Comparison of ENCODE assay signal across 37 cellular contexts in the genomic region with DNA sequence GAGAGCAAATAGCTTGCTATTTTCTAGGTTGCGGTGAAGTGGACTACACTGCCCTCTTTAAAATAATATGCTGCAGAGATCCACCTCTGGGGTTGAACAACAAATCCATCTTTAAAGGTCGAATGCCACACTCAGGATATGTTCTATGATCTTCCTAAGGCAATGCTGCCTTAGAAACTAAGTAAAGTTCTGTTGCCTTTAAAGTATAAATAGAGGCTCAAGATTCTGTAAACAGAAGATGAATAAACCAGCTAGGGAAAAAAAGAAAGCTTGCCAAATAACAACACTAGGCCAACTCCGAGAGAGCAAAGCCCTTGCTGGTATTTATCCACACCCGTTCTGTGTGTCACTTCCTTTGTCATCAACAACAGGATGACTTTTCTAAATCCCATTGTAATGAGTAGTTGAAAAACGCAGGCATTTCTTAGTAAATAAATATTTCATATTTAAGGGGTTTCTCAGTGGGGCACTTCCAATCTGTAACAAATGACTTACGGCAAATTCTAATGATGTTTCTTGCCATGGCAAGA.
DNase-seq lines count a peak whose midpoint lies in the region; ATAC-seq and TF ChIP-seq lines count a peak whose summit lies in the region.
"Had no signal": no experiment of that assay in that cellular context is flagged by ENCODE, and none has a peak within 500 bp of the region (broad histone marks: within the 10 kb centered on the region; RNA-seq: fewer than 3 reads in every experiment).

No MANE protein-coding gene starts in this region.

- peaks cover 17% of the 10 kb centered on the region for H3K9me3 Mint-ChIP-seq in activated T-helper 17 cell treated with anti-CD3 and anti-CD28 coated beads, Interleukin-2, amount 50 U/mL, for 72 hours
- H3K9me3 Mint-ChIP-seq: activated T-helper 1 cell treated with anti-CD3 and anti-CD28 coated beads, Interleukin-12 subunit alpha, Interleukin-12 subunit beta, Interleukin-2, Interleukin-4 antibody, amounts not matched to agents 30 ng/mL and 10 ng/mL and 1 ng/mL, durations not matched to agents 14 hours and 24 hours and 36 hours had no signal

- H3K27me3 Mint-ChIP-seq in activated T-helper 17 cell treated with anti-CD3 and anti-CD28 coated beads, Interleukin-2, amount 50 U/mL, for 72 hours, result peaks cover 3% of the 10 kb centered on the region
- H3K27me3 Mint-ChIP-seq: activated CD8-positive, alpha-beta T cell treated with anti-CD3 and anti-CD28 coated beads for 36 hours; activated naive CD4-positive, alpha-beta T cell treated with anti-CD3 and anti-CD28 coated beads, Interleukin-2, amount 10 ng/mL, durations not matched to agents 7 days and 5 days; CD4-positive, alpha-beta memory T cell; central memory CD8-positive, alpha-beta T cell; effector memory CD8-positive, alpha-beta T cell; stimulated activated naive CD8-positive, alpha-beta T cell treated with anti-CD3 and anti-CD28 coated beads, Interleukin-15, Interleukin-2, amounts not matched to agents 100 ng/mL and 50 ng/mL, for 24 hours had no signal

- no peak overlapping the region for H3K4me3 Mint-ChIP-seq in activated T-helper 17 cell treated with anti-CD3 and anti-CD28 coated beads, Interleukin-2, amount 50 U/mL, for 72 hours
- H3K4me3 Mint-ChIP-seq: activated CD8-positive, alpha-beta T cell treated with anti-CD3 and anti-CD28 coated beads for 36 hours; activated naive CD4-positive, alpha-beta T cell treated with anti-CD3 and anti-CD28 coated beads, Interleukin-2, amount 10 ng/mL, durations not matched to agents 7 days and 5 days; activated T-helper 1 cell treated with anti-CD3 and anti-CD28 coated beads, Interleukin-12 subunit alpha, Interleukin-12 subunit beta, Interleukin-2, Interleukin-4 antibody, amounts not matched to agents 30 ng/mL and 10 ng/mL and 1 ng/mL, durations not matched to agents 14 hours and 24 hours and 36 hours; CD4-positive, alpha-beta memory T cell; central memory CD8-positive, alpha-beta T cell; effector memory CD8-positive, alpha-beta T cell; immature natural killer cell; nephron; stimulated activated naive CD8-positive, alpha-beta T cell treated with anti-CD3 and anti-CD28 coated beads, Interleukin-15, Interleukin-2, amounts not matched to agents 100 ng/mL and 50 ng/mL, for 24 hours had no signal

- no peaks in the 10 kb centered on the region for H3K4me1 ChIP-seq in ACC112 (ENCODE audit: control insufficient read depth, insufficient read depth, low read length, unreplicated experiment)
- peaks cover 0 to 15% (median 0%) of the 10 kb centered on the region in 3 donors for H3K4me1 ChIP-seq in esophagus squamous epithelium
- H3K4me1 ChIP-seq in rectal smooth muscle tissue (ENCODE audit: control insufficient read depth, insufficient read depth, low read length), result peaks cover 9% of the 10 kb centered on the region
- H3K4me1 ChIP-seq: adrenal gland, parathyroid adenoma, right atrium auricular region, thyroid gland had no signal

- peak overlapping the region; percentile 43 for H2AFZ ChIP-seq in ACC112 (ENCODE audit: low read length, unreplicated experiment)
- H2AFZ ChIP-seq: parathyroid adenoma had no signal

- no peaks in the 10 kb centered on the region for H3K27me3 ChIP-seq in ACC112 (ENCODE audit: insufficient read depth, low read length)
- H3K27me3 ChIP-seq in esophagus squamous epithelium, result no peaks in the 10 kb centered on the region
- H3K27me3 ChIP-seq in rectal smooth muscle tissue (ENCODE audit: control insufficient read depth, insufficient read depth, low read length), result no peaks in the 10 kb centered on the region
- H3K27me3 ChIP-seq: adrenal gland, right atrium auricular region, thyroid gland had no signal

- H3K4me1 Mint-ChIP-seq in activated T-helper 17 cell treated with anti-CD3 and anti-CD28 coated beads, Interleukin-2, amount 50 U/mL, for 72 hours, result no peaks in the 10 kb centered on the region
- H3K4me1 Mint-ChIP-seq: activated naive CD4-positive, alpha-beta T cell treated with anti-CD3 and anti-CD28 coated beads, Interleukin-2, amount 10 ng/mL, durations not matched to agents 7 days and 5 days; CD4-positive, alpha-beta memory T cell; central memory CD8-positive, alpha-beta T cell; immature natural killer cell; nephron had no signal

- no peak overlapping the region for H3K27ac Mint-ChIP-seq in activated T-helper 17 cell treated with anti-CD3 and anti-CD28 coated beads, Interleukin-2, amount 50 U/mL, for 72 hours
- H3K27ac Mint-ChIP-seq: activated CD8-positive, alpha-beta T cell treated with anti-CD3 and anti-CD28 coated beads for 36 hours; activated naive CD4-positive, alpha-beta T cell treated with anti-CD3 and anti-CD28 coated beads, Interleukin-2, amount 10 ng/mL, durations not matched to agents 7 days and 5 days; activated T-helper 1 cell treated with anti-CD3 and anti-CD28 coated beads, Interleukin-12 subunit alpha, Interleukin-12 subunit beta, Interleukin-2, Interleukin-4 antibody, amounts not matched to agents 30 ng/mL and 10 ng/mL and 1 ng/mL, durations not matched to agents 14 hours and 24 hours and 36 hours; CD4-positive, alpha-beta memory T cell; effector memory CD8-positive, alpha-beta T cell; immature natural killer cell; nephron; stimulated activated naive CD8-positive, alpha-beta T cell treated with anti-CD3 and anti-CD28 coated beads, Interleukin-15, Interleukin-2, amounts not matched to agents 100 ng/mL and 50 ng/mL, for 24 hours had no signal

- no peaks in the 10 kb centered on the region for H3K36me3 Mint-ChIP-seq in activated T-helper 17 cell treated with anti-CD3 and anti-CD28 coated beads, Interleukin-2, amount 50 U/mL, for 72 hours (ENCODE audit: low read depth)
- H3K36me3 Mint-ChIP-seq: activated naive CD4-positive, alpha-beta T cell treated with anti-CD3 and anti-CD28 coated beads, Interleukin-2, amount 10 ng/mL, durations not matched to agents 7 days and 5 days; CD4-positive, alpha-beta memory T cell; immature natural killer cell had no signal

- ATAC-seq in GM21367 (IDR thresholded peaks at IDR 0.05; ENCODE audit: unreplicated experiment), result no peak
- no peak for ATAC-seq in activated T-helper 17 cell treated with anti-CD3 and anti-CD28 coated beads, Interleukin-2, amount 50 U/mL, for 72 hours (replicated peaks)
- ATAC-seq: activated CD8-positive, alpha-beta T cell treated with anti-CD3 and anti-CD28 coated beads for 36 hours; effector memory CD8-positive, alpha-beta T cell; esophagus mucosa; GM12878; left colon; Panc1 had no signal

- no peak overlapping the region for H3K27ac ChIP-seq in ACC112 (ENCODE audit: low read depth, low read length)
- peak overlapping the region in 3 of 4 donors; percentile 2 to 49 (median 22) for H3K27ac ChIP-seq in esophagus squamous epithelium
- H3K27ac ChIP-seq in rectal smooth muscle tissue (ENCODE audit: low read depth, low read length), result peak overlapping the region; percentile 36
- H3K27ac ChIP-seq: adrenal gland, parathyroid adenoma, right atrium auricular region, thyroid gland had no signal

- TF ChIP-seq CTCF in esophagus squamous epithelium (IDR thresholded peaks at IDR 0.05), result no peak

- no peak overlapping the region for H3K9ac ChIP-seq in rectal smooth muscle tissue (ENCODE audit: low read length)
- H3K9ac ChIP-seq: parathyroid adenoma had no signal

- H3K36me3 ChIP-seq in ACC112 (ENCODE audit: insufficient read depth, low read length), result no peaks in the 10 kb centered on the region
- no peaks in the 10 kb centered on the region for H3K36me3 ChIP-seq in esophagus squamous epithelium
- no peaks in the 10 kb centered on the region for H3K36me3 ChIP-seq in rectal smooth muscle tissue (ENCODE audit: control insufficient read depth, insufficient read depth, low read length)
- H3K36me3 ChIP-seq: adrenal gland, right atrium auricular region, thyroid gland had no signal

- WGBS in esophagus squamous epithelium, 2 donors, result 45 to 58% methylated on average over 6 of the region's 6 CpGs

- intact Hi-C loops in esophagus squamous epithelium (cut with DNase I), result no loop called here

- no peaks in the 10 kb centered on the region for H3K79me2 ChIP-seq in ACC112 (ENCODE audit: control insufficient read depth, insufficient read depth, low read length, unreplicated experiment)
- H3K79me2 ChIP-seq: parathyroid adenoma had no signal

- peak; percentile 36 for DNase-seq in HS-5 (ENCODE audit: low read depth)
- DNase-seq in esophagus squamous epithelium (lab: John Stamatoyannopoulos, UW), result no peak
- no peak for DNase-seq in NCI-H1694 treated with DMSO at 0.1 percent for 48 hours (lab: John Stamatoyannopoulos, UW)
- DNase-seq in foreskin melanocyte, result no peak
- DNase-seq: 8988T; activated CD8-positive, alpha-beta memory T cell treated with anti-CD3 and anti-CD28 coated beads, Interleukin-2, amount 50 U/mL, for 48 hours; activated CD8-positive, alpha-beta T cell treated with anti-CD3 and anti-CD28 coated beads for 36 hours; activated naive CD4-positive, alpha-beta T cell treated with anti-CD3 and anti-CD28 coated beads, Interleukin-2, amount 10 ng/mL, durations not matched to agents 7 days and 5 days; adrenal gland; CD4-positive, alpha-beta memory T cell; effector memory CD8-positive, alpha-beta T cell; H7; immature natural killer cell; KG1; left colon; mammary epithelial cell; MM.1S; NCI-H1105 treated with DMSO at 0.1 percent for 48 hours; NCI-H2029 treated with DMSO at 0.1 percent for 48 hours; NCI-H2227 treated with DMSO at 0.1 percent for 48 hours; NCI-H69; SIG-M5; stimulated activated CD4-positive, alpha-beta T cell treated with anti-CD3 and anti-CD28 coated beads, Interleukin-2, amount 100 ng/mL, for 24 hours; thyroid gland had no signal

- H3K4me3 ChIP-seq in ACC112 (ENCODE audit: low read depth, low read length) (no peak overlapping the region), esophagus squamous epithelium (no peak overlapping the region), rectal smooth muscle tissue (ENCODE audit: low read length) (no peak overlapping the region)
- H3K4me3 ChIP-seq: adrenal gland, GM12878, right atrium auricular region, thyroid gland had no signal

- H3K9me3 ChIP-seq in esophagus squamous epithelium, result no peaks in the 10 kb centered on the region
- H3K9me3 ChIP-seq: adrenal gland, thyroid gland had no signal

- no peak for TF ChIP-seq POLR2A in esophagus squamous epithelium (IDR thresholded peaks at IDR 0.05)
